Comparison of ENCODE assay signal across 8 cellular contexts in genomic region chr11:86696004-86696403, GRCh38. TPM values are rescaled to one million over a fixed set of nuclear protein-coding genes. Genes with fewer than 3 reads are reported as not detected.
A peak's percentile ranks its signal among the peaks of the same experiment; 100 is the strongest.
DNase-seq lines count a peak whose midpoint lies in the region; ATAC-seq, FAIRE-seq and TF ChIP-seq lines count a peak whose summit lies in the region.
"Had no signal": no experiment of that assay in that cellular context is flagged by ENCODE, and none has a peak within 500 bp of the region (broad histone marks: within the 10 kb centered on the region; RNA-seq: fewer than 3 reads in every experiment).

No MANE protein-coding gene starts in this region.

- intact Hi-C loops in breast epithelium (cut with DNase I; ENCODE audit: low total_unique reads), result no loop called here

- no peaks in the 10 kb centered on the region for H3K36me3 ChIP-seq in breast epithelium

- H3K9me3 ChIP-seq in breast epithelium, result no peaks in the 10 kb centered on the region

- H3K27me3 ChIP-seq in breast epithelium, result no peaks in the 10 kb centered on the region

- H3K4me3 ChIP-seq in breast epithelium, result no peak overlapping the region

- FAIRE-seq in urothelium cell line (lab: Jason Lieb, UNC), result no peak

- ATAC-seq in HG03520 (IDR thresholded peaks at IDR 0.05; ENCODE audit: unreplicated experiment) (no peak), HG03565 (IDR thresholded peaks at IDR 0.05; ENCODE audit: unreplicated experiment) (no peak)
- ATAC-seq in stimulated activated naive CD8-positive, alpha-beta T cell treated with anti-CD3 and anti-CD28 coated beads, Interleukin-15, Interleukin-2, amounts not matched to agents 100 U/mL and 50 U/mL, for 24 hours, result no peak

- no peak for TF ChIP-seq POLR2A in breast epithelium (IDR thresholded peaks at IDR 0.05)

- peaks cover 0 to 12% of the 10 kb centered on the region in 2 donors for H3K4me1 ChIP-seq in breast epithelium

- peak overlapping the region; percentile 74 to 85 for H3K27ac ChIP-seq in breast epithelium

- DNase-seq in HT1080 (ENCODE audit: low read depth), result peak; percentile 96
- DNase-seq in breast epithelium (ENCODE audit: low spot score in 2 of 2), result no peak
- DNase-seq in kidney tubule cell (ENCODE audit: low spot score), result peak; percentile 91
- peak; percentile 56 for DNase-seq in urothelium cell line (ENCODE audit: low spot score)
- no peak for DNase-seq in stimulated activated naive CD8-positive, alpha-beta T cell treated with anti-CD3 and anti-CD28 coated beads, Interleukin-15, Interleukin-2, amounts not matched to agents 100 U/mL and 50 U/mL, for 24 hours
- DNase-seq: posterior cingulate gyrus had no signal

- no peak for TF ChIP-seq CTCF in breast epithelium (IDR thresholded peaks at IDR 0.05)

RNA-seq across cellular contexts. Expression of gene ME3, which starts 23.6 kb away (rescaled TPM):
- 0.24 TPM in 1 of 2 replicates, not detected in the other for total RNA-seq in HT1080 (2014; rRNA removed; shearing (Covaris generic))
- not detected in 2 replicates for polyA plus RNA-seq in HT1080 (2015; cell fraction: cytosol; rRNA removed)
- 0.53 and 0.80 TPM in 2 replicates for polyA plus RNA-seq in HT1080 (2015; cell fraction: nucleus; rRNA removed)
- total RNA-seq in breast epithelium, result 10 to 100 TPM; 53.0 to 68.5 (median 56.3) TPM

Comparison
In these comparisons a context has a peak if more than half of its experiments do, and no peak if none do; other contexts are left out.
1. DNase-seq: peak in HT1080 (single experiment), kidney tubule cell (single experiment) and urothelium cell line (single experiment); none in breast epithelium (0 of 2) and stimulated activated naive CD8-positive, alpha-beta T cell treated with anti-CD3 and anti-CD28 coated beads, Interleukin-15, Interleukin-2, amounts not matched to agents 100 U/mL and 50 U/mL, for 24 hours (single experiment).
2. RNA of gene ME3, which starts 23.6 kb away (total RNA-seq): 53.0 to 68.5 TPM in breast epithelium; 0.24 TPM in HT1080; every median in the first group is over 10 times any median in the second.